ENCODE assay signal across 8 cellular contexts in genomic region chr6:107657755-107658461, GRCh38.
DNase-seq lines count a peak whose midpoint lies in the region; ATAC-seq, FAIRE-seq and TF ChIP-seq lines count a peak whose summit lies in the region.

No MANE protein-coding gene starts in this region.

- H3K4me3 ChIP-seq in HepG2 (replicated peaks in 1 of 3; ENCODE audit: insufficient read depth in 1 of 3, low read depth in 2 of 3, low read length in 3 of 3) = no peak overlapping the region

- peaks cover 60% of the 10 kb centered on the region for H3K4me1 ChIP-seq in HepG2 (ENCODE audit: insufficient read depth, low read length)

- H4K20me1 ChIP-seq in HepG2 (ENCODE audit: insufficient read depth, low read length) = no peaks in the 10 kb centered on the region

- H3K4me2 ChIP-seq in HepG2 (ENCODE audit: low read depth, low read length) = no peak overlapping the region

- H3K79me2 ChIP-seq in HepG2 (ENCODE audit: insufficient read depth, low read length) = no peaks in the 10 kb centered on the region

- ATAC-seq in GM19395 (IDR thresholded peaks at IDR 0.05; ENCODE audit: unreplicated experiment) (peak; percentile 94), HG03439 (IDR thresholded peaks at IDR 0.05; ENCODE audit: unreplicated experiment) (peak; percentile 92), HepG2 (no peak)
- ATAC-seq in stimulated activated naive CD8-positive, alpha-beta T cell treated with anti-CD3 and anti-CD28 coated beads, Interleukin-15, Interleukin-2, amounts not matched to agents 100 U/mL and 50 U/mL, for 24 hours = peak; percentile 95

- TF ChIP-seq POLR2A in HepG2 (IDR thresholded peaks at IDR 0.05; ENCODE audit: insufficient read depth in 1 of 2, low read depth in 2 of 2, low read length in 2 of 2) = no peak

- intact Hi-C loops in HepG2 (cut with micrococcal nuclease; ENCODE audit: unreplicated experiment) = no loop called here

- POLR2A ChIA-PET in HepG2 (lab: Yijun Ruan, JAX) = no interaction called here

- H3K9ac ChIP-seq in HepG2 (ENCODE audit: insufficient read depth, low read depth, low read length) = no peak overlapping the region

- BruUV-seq in HepG2 (replicated peaks; lab: Mats Ljungman, UMichigan) = no TSS peak

- no peak overlapping the region for H2AFZ ChIP-seq in HepG2 (ENCODE audit: low read length)

- no peak for FAIRE-seq in HepG2 (lab: Jason Lieb, UNC)

- TF ChIP-seq RAD21 in HepG2 (CRISPR knock-in tag; IDR thresholded peaks at IDR 0.05) = no peak

- WGBS in HepG2 (ENCODE audit: low lambda C conversion rate) = 97% methylated on average over 16 of the region's 17 CpGs

- CTCF ChIA-PET in HepG2 (lab: Yijun Ruan, JAX; ENCODE audit: low intra/inter-chr PET ratio, low total read pairs) = no interaction called here

- TF ChIP-seq CTCF in HepG2 (CRISPR knock-in tag; IDR thresholded peaks at IDR 0.05) = no peak

- H3K27me3 ChIP-seq in HepG2 (ENCODE audit: control insufficient read depth in 1 of 2, insufficient read depth in 2 of 2, low read length in 2 of 2) = no peaks in the 10 kb centered on the region

- in situ Hi-C loops in HepG2 (cut with HindIII; ENCODE audit: extremely low pct_ligation_motif_present, low pct_unique_long_range_greater_than_20kb) = no loop called here

- DNase-seq in CMK (ENCODE audit: low read depth) = peak; percentile 49
- DNase-seq in SIG-M5 (lab: John Stamatoyannopoulos, UW) = peak; percentile 76
- DNase-seq in amniotic epithelial cell (ENCODE audit: low read depth) = peak; percentile 66
- DNase-seq in HepG2 (ENCODE audit: low spot score) = no peak
- peak; percentile 66 for DNase-seq in stimulated activated naive CD8-positive, alpha-beta T cell treated with anti-CD3 and anti-CD28 coated beads, Interleukin-15, Interleukin-2, amounts not matched to agents 100 U/mL and 50 U/mL, for 24 hours
- no peak for DNase-seq in effector CD8-positive, alpha-beta T cell (lab: John Stamatoyannopoulos, UW)

- no peak overlapping the region for H3K27ac ChIP-seq in HepG2 (ENCODE audit: extremely low read length, insufficient read depth, low read length)

- peaks cover 4% of the 10 kb centered on the region in 2 experiments for H3K36me3 ChIP-seq in HepG2 (replicated peaks in 1 of 2; ENCODE audit: control insufficient read depth in 1 of 2, insufficient read depth in 2 of 2, low read length in 2 of 2)

- no peak for TF ChIP-seq EP300 in HepG2 (IDR thresholded peaks at IDR 0.05; ENCODE audit: low read depth in 2 of 2, low read length in 2 of 2)
- TF ChIP-seq EP300 in HepG2 (CRISPR knock-in tag; IDR thresholded peaks at IDR 0.05; ENCODE audit: borderline replicate concordance) = no peak

- H3K9me3 ChIP-seq in HepG2 (ENCODE audit: low read length) = no peaks in the 10 kb centered on the region

TF ChIP-seq in HepG2, 621 proteins besides CTCF, POLR2A, EP300 and RAD21:
- TF ChIP-seq, protein P1, sequence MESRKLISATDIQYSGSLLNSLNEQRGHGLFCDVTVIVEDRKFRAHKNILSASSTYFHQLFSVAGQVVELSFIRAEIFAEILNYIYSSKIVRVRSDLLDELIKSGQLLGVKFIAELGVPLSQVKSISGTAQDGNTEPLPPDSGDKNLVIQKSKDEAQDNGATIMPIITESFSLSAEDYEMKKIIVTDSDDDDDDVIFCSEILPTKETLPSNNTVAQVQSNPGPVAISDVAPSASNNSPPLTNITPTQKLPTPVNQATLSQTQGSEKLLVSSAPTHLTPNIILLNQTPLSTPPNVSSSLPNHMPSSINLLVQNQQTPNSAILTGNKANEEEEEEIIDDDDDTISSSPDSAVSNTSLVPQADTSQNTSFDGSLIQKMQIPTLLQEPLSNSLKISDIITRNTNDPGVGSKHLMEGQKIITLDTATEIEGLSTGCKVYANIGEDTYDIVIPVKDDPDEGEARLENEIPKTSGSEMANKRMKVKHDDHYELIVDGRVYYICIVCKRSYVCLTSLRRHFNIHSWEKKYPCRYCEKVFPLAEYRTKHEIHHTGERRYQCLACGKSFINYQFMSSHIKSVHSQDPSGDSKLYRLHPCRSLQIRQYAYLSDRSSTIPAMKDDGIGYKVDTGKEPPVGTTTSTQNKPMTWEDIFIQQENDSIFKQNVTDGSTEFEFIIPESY (CRISPR knock-in tag; IDR thresholded peaks at IDR 0.05) = peak; percentile 80
- TF ChIP-seq MTF1 (CRISPR knock-in tag; IDR thresholded peaks at IDR 0.05) = no peak

Comparison
In these comparisons a context has a peak if more than half of its experiments do, and no peak if none do; other contexts are left out.
1. DNase-seq: peak in CMK (single experiment), SIG-M5 (single experiment), amniotic epithelial cell (single experiment) and stimulated activated naive CD8-positive, alpha-beta T cell treated with anti-CD3 and anti-CD28 coated beads, Interleukin-15, Interleukin-2, amounts not matched to agents 100 U/mL and 50 U/mL, for 24 hours (single experiment); none in HepG2 (single experiment) and effector CD8-positive, alpha-beta T cell (single experiment).